27 cellular contexts compared by ENCODE assay signal in genomic region chr3:34807611-34808010, GRCh38.
"Had no signal": no experiment of that assay in that cellular context is flagged by ENCODE, and none has a peak within 500 bp of the region (broad histone marks: within the 10 kb centered on the region; RNA-seq: fewer than 3 reads in every experiment).

No MANE protein-coding gene starts in this region.

- H3K4me3 Mint-ChIP-seq: activated CD4-positive, alpha-beta memory T cell treated with anti-CD3 and anti-CD28 coated beads for 36 hours; activated CD4-positive, alpha-beta T cell treated with anti-CD3 and anti-CD28 coated beads, Interleukin-2, amount 10 ng/mL, durations not matched to agents 24 days and 14 days; activated naive CD4-positive, alpha-beta T cell treated with anti-CD3 and anti-CD28 coated beads, Interleukin-2, amount 10 ng/mL, durations not matched to agents 7 days and 5 days; activated naive CD8-positive, alpha-beta T cell treated with anti-CD3 and anti-CD28 coated beads, Interleukin-2, amount 10 ng/mL, durations not matched to agents 7 days and 5 days; T-helper 17 cell had no signal

- DNase-seq: activated CD4-positive, alpha-beta memory T cell treated with anti-CD3 and anti-CD28 coated beads for 36 hours; activated CD4-positive, alpha-beta T cell treated with anti-CD3 and anti-CD28 coated beads, Interleukin-2, amount 10 ng/mL, durations not matched to agents 24 days and 14 days; activated CD4-positive, CD25-positive, alpha-beta regulatory T cell treated with anti-CD3 and anti-CD28 coated beads, Interleukin-2, amount 50 U/mL, for 72 hours; activated CD8-positive, alpha-beta memory T cell treated with anti-CD3 and anti-CD28 coated beads, Interleukin-2, amount 50 U/mL, for 4 hours; activated gamma-delta T cell; activated naive CD4-positive, alpha-beta T cell treated with anti-CD3 and anti-CD28 coated beads, Interleukin-2, amount 10 ng/mL, durations not matched to agents 7 days and 5 days; activated naive CD8-positive, alpha-beta T cell treated with anti-CD3 and anti-CD28 coated beads, Interleukin-2, amount 10 ng/mL, durations not matched to agents 7 days and 5 days; activated T-cell treated with anti-CD3 and anti-CD28 coated beads, Interleukin-2, amount 50 U/mL, for 1 hour; brain microvascular endothelial cell; dorsolateral prefrontal cortex; effector memory CD4-positive, alpha-beta T cell; foreskin fibroblast; head of caudate nucleus; hippocampal formation; left cardiac atrium; left ventricle myocardium superior; occipital lobe; right cardiac atrium; stimulated activated CD4-positive, alpha-beta T cell treated with anti-CD3 and anti-CD28 coated beads, Interleukin-15, amount 100 ng/mL, for 24 hours; stimulated activated CD4-positive, alpha-beta T cell treated with anti-CD3 and anti-CD28 coated beads, Interleukin-2, amount 100 ng/mL, for 24 hours; stimulated activated naive CD4-positive, alpha-beta T cell; T-helper 17 cell; T1000; WERI-Rb-1 had no signal

- H3K9me3 Mint-ChIP-seq: activated naive CD4-positive, alpha-beta T cell treated with anti-CD3 and anti-CD28 coated beads, Interleukin-2, amount 10 ng/mL, durations not matched to agents 7 days and 5 days; activated naive CD8-positive, alpha-beta T cell treated with anti-CD3 and anti-CD28 coated beads, Interleukin-2, amount 10 ng/mL, durations not matched to agents 7 days and 5 days had no signal

- H3K4me1 ChIP-seq: ascending aorta, tibial nerve had no signal

- H3K27me3 ChIP-seq: ascending aorta, brain microvascular endothelial cell, dorsolateral prefrontal cortex, tibial nerve had no signal

- H3K36me3 ChIP-seq: ascending aorta, brain microvascular endothelial cell, tibial nerve, WERI-Rb-1 had no signal

- H3K4me3 ChIP-seq: ascending aorta, coronary artery, dorsolateral prefrontal cortex, tibial nerve had no signal

- H3K4me1 Mint-ChIP-seq: activated CD4-positive, alpha-beta T cell treated with anti-CD3 and anti-CD28 coated beads, Interleukin-2, amount 10 ng/mL, durations not matched to agents 24 days and 14 days; activated naive CD4-positive, alpha-beta T cell treated with anti-CD3 and anti-CD28 coated beads, Interleukin-2, amount 10 ng/mL, durations not matched to agents 7 days and 5 days; activated naive CD8-positive, alpha-beta T cell treated with anti-CD3 and anti-CD28 coated beads, Interleukin-2, amount 10 ng/mL, durations not matched to agents 7 days and 5 days; T-helper 17 cell had no signal

- ATAC-seq: left cardiac atrium, left ventricle myocardium superior, right cardiac atrium, T-helper 17 cell had no signal

- H3K36me3 Mint-ChIP-seq: activated CD4-positive, alpha-beta memory T cell treated with anti-CD3 and anti-CD28 coated beads for 36 hours; activated naive CD4-positive, alpha-beta T cell treated with anti-CD3 and anti-CD28 coated beads, Interleukin-2, amount 10 ng/mL, durations not matched to agents 7 days and 5 days; activated naive CD8-positive, alpha-beta T cell treated with anti-CD3 and anti-CD28 coated beads, Interleukin-2, amount 10 ng/mL, durations not matched to agents 7 days and 5 days had no signal

- H3K27ac Mint-ChIP-seq: activated CD4-positive, alpha-beta memory T cell treated with anti-CD3 and anti-CD28 coated beads for 36 hours; activated CD4-positive, alpha-beta T cell treated with anti-CD3 and anti-CD28 coated beads, Interleukin-2, amount 10 ng/mL, durations not matched to agents 24 days and 14 days; activated naive CD4-positive, alpha-beta T cell treated with anti-CD3 and anti-CD28 coated beads, Interleukin-2, amount 10 ng/mL, durations not matched to agents 7 days and 5 days; activated naive CD8-positive, alpha-beta T cell treated with anti-CD3 and anti-CD28 coated beads, Interleukin-2, amount 10 ng/mL, durations not matched to agents 7 days and 5 days; T-helper 17 cell had no signal

- H3K9me3 ChIP-seq: ascending aorta, tibial nerve had no signal

- H3K27ac ChIP-seq: ascending aorta, brain microvascular endothelial cell, coronary artery, dorsolateral prefrontal cortex, tibial nerve, WERI-Rb-1 had no signal

- H3K27me3 Mint-ChIP-seq: activated CD4-positive, alpha-beta memory T cell treated with anti-CD3 and anti-CD28 coated beads for 36 hours; activated CD4-positive, alpha-beta T cell treated with anti-CD3 and anti-CD28 coated beads, Interleukin-2, amount 10 ng/mL, durations not matched to agents 24 days and 14 days; activated naive CD4-positive, alpha-beta T cell treated with anti-CD3 and anti-CD28 coated beads, Interleukin-2, amount 10 ng/mL, durations not matched to agents 7 days and 5 days; activated naive CD8-positive, alpha-beta T cell treated with anti-CD3 and anti-CD28 coated beads, Interleukin-2, amount 10 ng/mL, durations not matched to agents 7 days and 5 days; T-helper 17 cell had no signal
